21 cellular contexts compared by ENCODE assay signal in genomic region chrX:45011131-45011530, GRCh38.
DNase-seq lines count a peak whose midpoint lies in the region; ATAC-seq, FAIRE-seq and TF ChIP-seq lines count a peak whose summit lies in the region.
"Had no signal": no experiment of that assay in that cellular context is flagged by ENCODE, and none has a peak within 500 bp of the region (broad histone marks: within the 10 kb centered on the region; RNA-seq: fewer than 3 reads in every experiment).

No MANE protein-coding gene starts in this region.

- no peaks in the 10 kb centered on the region; the same call in 1 of the 2 replicates for H3K36me3 ChIP-seq in BJ (ENCODE audit: control insufficient read depth, insufficient read depth, low read length)
- H3K36me3 ChIP-seq in bronchial epithelial cell (ENCODE audit: control insufficient read depth, insufficient read depth, low read length), result no peaks in the 10 kb centered on the region
- H3K36me3 ChIP-seq: MG63, SJSA1 had no signal

- H3K4me3 ChIP-seq in BJ (ENCODE audit: low read depth, low read length) (no peak overlapping the region), bronchial epithelial cell (ENCODE audit: low read depth, low read length) (no peak overlapping the region)
- H3K4me3 ChIP-seq: BLaER1 treated with 17β-estradiol and CSF1 and Interleukin-3, amounts not matched to agents 10 nM and 100 nM; GM12878; MG63; SJSA1 had no signal

- H3K36me3 Mint-ChIP-seq in T-cell, result peaks cover 4% of the 10 kb centered on the region

- ATAC-seq in HG02571 (IDR thresholded peaks at IDR 0.05; ENCODE audit: unreplicated experiment) (no peak), T-cell (replicated peaks in 1 of 4) (no peak)
- ATAC-seq: activated CD8-positive, alpha-beta memory T cell treated with anti-CD3 and anti-CD28 coated beads, Interleukin-2, amount 10 ng/mL, durations not matched to agents 7 days and 5 days; GM12878 had no signal

- TF ChIP-seq CTCF in BJ (IDR thresholded peaks at IDR 0.05; ENCODE audit: insufficient read depth, low read depth, low read length) (no peak), bronchial epithelial cell (IDR thresholded peaks at IDR 0.05; ENCODE audit: insufficient read depth, low read length, severe bottlenecking) (no peak), GM10248 (IDR thresholded peaks at IDR 0.05; ENCODE audit: control extremely low read depth, extremely low read depth, low read depth, missing control alignments) (no peak)

- no peaks in the 10 kb centered on the region for H3K27me3 Mint-ChIP-seq in T-cell
- H3K27me3 Mint-ChIP-seq: activated CD8-positive, alpha-beta memory T cell treated with anti-CD3 and anti-CD28 coated beads, Interleukin-2, amount 10 ng/mL, durations not matched to agents 7 days and 5 days had no signal

- peak overlapping the region in 1 of 2 donors; percentile 1 for H3K27ac Mint-ChIP-seq in T-cell
- H3K27ac Mint-ChIP-seq: activated CD8-positive, alpha-beta memory T cell treated with anti-CD3 and anti-CD28 coated beads, Interleukin-2, amount 10 ng/mL, durations not matched to agents 7 days and 5 days had no signal

- POLR2A ChIA-PET in BJ (lab: Charles Lee) (no interaction called here), GM10248 (lab: Yijun Ruan, JAX) (no interaction called here), T-cell (lab: Charles Lee) (interaction anchor here in 1 of 2 donors (1.0 kb wide), 1 partner anchor 112 kb away, joined by 7 read pairs; no protein-coding TSS in a partner anchor)

- DNase-seq in BJ (ENCODE audit: low read depth), result peak; percentile 6
- DNase-seq in LHCN-M2 (ENCODE audit: low read depth), result peak; percentile 60
- peak; percentile 75 for DNase-seq in bronchial epithelial cell (ENCODE audit: low read depth)
- DNase-seq in non-pigmented ciliary epithelial cell (ENCODE audit: low read depth), result peak; percentile 26
- no peak for DNase-seq in GM10248 (ENCODE audit: extremely low spot score)
- DNase-seq in T-cell, result no peak
- DNase-seq in DMS114 treated with DMSO at 0.1 percent for 48 hours (lab: John Stamatoyannopoulos, UW; ENCODE audit: unreplicated experiment), result no peak
- DNase-seq: activated CD8-positive, alpha-beta memory T cell treated with anti-CD3 and anti-CD28 coated beads, Interleukin-2, amount 10 ng/mL, durations not matched to agents 7 days and 5 days; activated naive CD4-positive, alpha-beta T cell treated with Interleukin-2 at 50 U/mL for 16 hours; central memory CD4-positive, alpha-beta T cell; DMS79; head of caudate nucleus; MG63; NCI-H2081 treated with DMSO at 0.1 percent for 48 hours; stimulated activated CD4-positive, alpha-beta T cell treated with anti-CD3 and anti-CD28 coated beads, Interleukin-12 subunit alpha, Interleukin-12 subunit beta, amount 100 ng/mL, for 4 hours; WERI-Rb-1 had no signal

- CTCF ChIA-PET in BJ (lab: Yijun Ruan, JAX) (no interaction called here), GM10248 (lab: Yijun Ruan, JAX) (no interaction called here), T-cell (lab: Charles Lee) (no interaction called here)

- no peak for FAIRE-seq in bronchial epithelial cell (lab: Jason Lieb, UNC)
- FAIRE-seq: endometrium, GM12878 had no signal

- peaks cover 60 to 80% (median 80%) of the 10 kb centered on the region in 3 donors for H3K4me1 Mint-ChIP-seq in T-cell

- H3K4me3 Mint-ChIP-seq in T-cell, result no peak overlapping the region
- H3K4me3 Mint-ChIP-seq: activated CD8-positive, alpha-beta memory T cell treated with anti-CD3 and anti-CD28 coated beads, Interleukin-2, amount 10 ng/mL, durations not matched to agents 7 days and 5 days had no signal

- peaks cover 4 to 5% (median 4%) of the 10 kb centered on the region in 3 donors for H3K9me3 Mint-ChIP-seq in T-cell

- H3K27me3 ChIP-seq in BJ (ENCODE audit: control insufficient read depth, insufficient read depth, low read length) (no peaks in the 10 kb centered on the region), bronchial epithelial cell (ENCODE audit: control insufficient read depth, insufficient read depth, low read length) (no peaks in the 10 kb centered on the region)
- H3K27me3 ChIP-seq: BLaER1 treated with 17β-estradiol and CSF1 and Interleukin-3, amounts not matched to agents 10 nM and 100 nM; MG63; SJSA1 had no signal

Comparison
In these comparisons a context has a peak if more than half of its experiments do, and no peak if none do; other contexts are left out.
1. DNase-seq: peak in BJ (single experiment), LHCN-M2 (single experiment), bronchial epithelial cell (single experiment) and non-pigmented ciliary epithelial cell (single experiment); none in GM10248 (single experiment), T-cell (0 of 34) and DMS114 treated with DMSO at 0.1 percent for 48 hours (single experiment).